8 cellular contexts compared by ENCODE assay signal in genomic region chr19:43826787-43827754, GRCh38. TPM values are rescaled to one million over a fixed set of nuclear protein-coding genes. Genes with fewer than 3 reads are reported as not detected.
DNase-seq lines count a peak whose midpoint lies in the region; ATAC-seq, FAIRE-seq and TF ChIP-seq lines count a peak whose summit lies in the region.

Gene ZNF283, plus strand, starts transcription at chr19:43827321. Its CDS starts 6,184 bp downstream, at chr19:43833505.

- H3K27ac ChIP-seq in VCaP = peak within 1 kb of the TSS; percentile 80
- H3K27ac ChIP-seq in skin epidermis = peak within 1 kb of the TSS in 18 of 21 experiments; percentile 32 to 81 (median 76)

- TF ChIP-seq CTCF in VCaP (conservative IDR thresholded peaks at IDR 0.05) (no peak), cardiac fibroblast (IDR thresholded peaks at IDR 0.05; ENCODE audit: low read depth, low read length) (no peak)

- no peak for TF ChIP-seq POLR2A in GM12891 (IDR thresholded peaks at IDR 0.05; ENCODE audit: low read depth, low read length)

- peak; percentile 89 for FAIRE-seq in GM12891 (lab: Jason Lieb, UNC)

- peak; percentile 68 for DNase-seq in GM12891 (ENCODE audit: insufficient read length, low spot score)
- peak; percentile 79 for DNase-seq in NCI-H2171 (lab: John Stamatoyannopoulos, UW)
- peak; percentile 92 for DNase-seq in cardiac fibroblast (ENCODE audit: low read depth in 2 of 2)
- peak; percentile 97 for DNase-seq in iPS-NIHi7 (ENCODE audit: extremely low spot score)
- DNase-seq in cortex of kidney (lab: John Stamatoyannopoulos, UW) = no peak

- ATAC-seq in HG02943 (IDR thresholded peaks at IDR 0.05; ENCODE audit: low read depth, unreplicated experiment) = peak; percentile 95

- peak within 1 kb of the TSS; percentile 69 to 81 for H3K4me3 ChIP-seq in cardiac fibroblast (replicated peaks in 1 of 2; ENCODE audit: low read depth in 2 of 2, low read length in 2 of 2)
- peak within 1 kb of the TSS; percentile 44 to 76 (median 61) for H3K4me3 ChIP-seq in skin epidermis

TF ChIP-seq in GM12891, 5 proteins besides CTCF, POLR2A, EP300 and RAD21:
- TF ChIP-seq POLR2AphosphoS5 (IDR thresholded peaks at IDR 0.05; ENCODE audit: low read depth, low read length) (no peak), SPI1 (IDR thresholded peaks at IDR 0.05; ENCODE audit: low read depth, low read length) (no peak), POU2F2 (IDR thresholded peaks at IDR 0.05; ENCODE audit: low read depth, low read length) (no peak), PAX5 (IDR thresholded peaks at IDR 0.05; ENCODE audit: insufficient read depth, low read length, severe bottlenecking) (no peak), TAF1 (IDR thresholded peaks at IDR 0.05; ENCODE audit: low read depth, low read length) (no peak)
TF ChIP-seq in GM12891: peak in this region for 0.

RNA-seq across cellular contexts. Expression of gene ZNF283, which starts in this region (rescaled TPM):
- polyA plus RNA-seq in GM12891 (2012; ENCODE audit: low read depth, missing spikeins) = 2.1 TPM
